Comparison of ENCODE assay signal across 8 cellular contexts in the genomic region with DNA sequence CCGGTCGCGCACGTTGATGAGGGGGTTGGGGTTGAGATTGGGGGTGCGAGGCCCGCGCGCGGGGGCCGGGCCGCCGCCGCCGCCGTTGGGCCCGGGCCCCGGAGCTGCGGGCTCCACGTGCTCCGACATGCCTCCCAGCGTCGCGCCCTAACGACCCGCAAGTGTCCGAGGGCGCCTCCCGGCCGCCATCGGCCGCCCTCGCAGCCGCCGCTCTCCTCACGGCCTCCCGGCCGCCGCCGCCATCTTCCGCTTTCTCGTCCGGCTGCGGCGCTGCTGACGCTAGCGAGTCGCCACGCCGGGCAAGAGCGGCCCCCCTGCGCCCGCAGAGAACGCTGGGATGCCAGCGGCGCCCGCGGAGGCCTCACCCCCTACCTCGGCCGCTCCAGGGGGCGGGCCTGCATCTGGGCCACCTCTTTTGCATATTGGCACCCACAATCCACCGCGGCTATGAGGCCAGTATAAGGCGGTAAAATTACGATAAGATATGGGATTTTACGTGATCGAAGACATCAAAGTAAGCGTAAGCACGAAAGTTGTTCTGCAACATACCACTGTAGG. TPM values are rescaled to one million over a fixed set of nuclear protein-coding genes. Genes with fewer than 3 reads are reported as not detected.
DNase-seq lines count a peak whose midpoint lies in the region; ATAC-seq and TF ChIP-seq lines count a peak whose summit lies in the region.

Gene TMEM259 (minus strand): TSS at position 256 of the 558 bp plus-strand sequence. CDS start 127 bp downstream, at position 129.

- H3K9me3 ChIP-seq in ES-I3 (ENCODE audit: control insufficient read depth, insufficient read depth, low read length) (no peaks in the 10 kb centered on the region), H9 (ENCODE audit: control insufficient read depth, low read depth, low read length) (no peaks in the 10 kb centered on the region), MG63 (no peaks in the 10 kb centered on the region)

- no peaks in the 10 kb centered on the region; a peak in 1 of 5 replicates for H3K9me3 Mint-ChIP-seq in H9
- no peaks in the 10 kb centered on the region for H3K9me3 Mint-ChIP-seq in natural killer cell treated with Interleukin-12 subunit alpha and Interleukin-12 subunit beta and Interleukin-15 and Interleukin-18, amount 100 ng/mL, for 72 hours

- H3K23me2 ChIP-seq in H9 (ENCODE audit: insufficient read length, low read depth, low read length, poor library complexity, severe bottlenecking), result peaks cover 10% of the 10 kb centered on the region

- peak within 1 kb of the TSS; percentile 52 for H3K27ac ChIP-seq in H9 (ENCODE audit: insufficient read length, low read depth, low read length)

- peak; percentile 96 for ATAC-seq in natural killer cell treated with Interleukin-12 subunit alpha and Interleukin-12 subunit beta and Interleukin-15 and Interleukin-18, amount 100 ng/mL, for 72 hours

- H2BK20ac ChIP-seq in H9 (ENCODE audit: low read depth, low read length, poor library complexity, severe bottlenecking), result no peak within 1 kb of the TSS

- peaks cover 22% of the 10 kb centered on the region for H3K4me1 ChIP-seq in ES-I3 (ENCODE audit: insufficient read depth, low read length)
- H3K4me1 ChIP-seq in H9 (ENCODE audit: insufficient read depth, low read length), result no peaks in the 10 kb centered on the region; the same call in 1 of the 2 replicates

- H2BK120ac ChIP-seq in H9 (ENCODE audit: low read depth, low read length, poor library complexity, severe bottlenecking), result no peak within 1 kb of the TSS

- no CpG with 5 or more reads among the region's 68 CpGs for WGBS in H9 (ENCODE audit: extremely low coverage, insufficient read length, low lambda C conversion rate)

- H4K91ac ChIP-seq in H9 (ENCODE audit: insufficient read length, low read depth, low read length), result no peak within 1 kb of the TSS

- H3K4me3 ChIP-seq in MG63 (peak within 1 kb of the TSS; percentile 67), fibroblast of mammary gland (ENCODE audit: control insufficient read depth, low read depth, low read length) (peak within 1 kb of the TSS; percentile 90)

- H3K56ac ChIP-seq in H9 (ENCODE audit: insufficient read length, low read depth, low read length), result peak within 1 kb of the TSS; percentile 8

- H2AFZ ChIP-seq in H9 (ENCODE audit: low read length), result no peak within 1 kb of the TSS

- no peaks in the 10 kb centered on the region; the same call in 1 of the 2 replicates for H3K27me3 Mint-ChIP-seq in H9 (ENCODE audit: low read depth)
- no peaks in the 10 kb centered on the region for H3K27me3 Mint-ChIP-seq in natural killer cell treated with Interleukin-12 subunit alpha and Interleukin-12 subunit beta and Interleukin-15 and Interleukin-18, amount 100 ng/mL, for 72 hours

- H3K79me1 ChIP-seq in H9 (ENCODE audit: insufficient read depth, low read depth, low read length, poor library complexity, severe bottlenecking), result peaks cover 5% of the 10 kb centered on the region

- H4K20me1 ChIP-seq in H9 (ENCODE audit: control insufficient read depth, insufficient read depth, insufficient read length), result no peaks in the 10 kb centered on the region

- H3K9ac ChIP-seq in ES-I3 (ENCODE audit: low read depth, low read length) (peak within 1 kb of the TSS; percentile 92), H9 (ENCODE audit: extremely low read depth, insufficient read length, low read length) (peak within 1 kb of the TSS; percentile 84)

- H3K79me2 ChIP-seq in H9 (ENCODE audit: insufficient read depth, low read length), result peaks cover 37% of the 10 kb centered on the region; the same call in 1 of the 2 replicates

- no peak within 1 kb of the TSS; the same call in 1 of the 2 replicates for H2BK15ac ChIP-seq in H9 (ENCODE audit: low read depth, low read length)

- TF ChIP-seq CTCF in H9 (conservative IDR thresholded peaks at IDR 0.05) (no peak), fibroblast of mammary gland (conservative IDR thresholded peaks at IDR 0.05; ENCODE audit: control insufficient read depth, insufficient read depth, low read depth, low read length) (no peak)

- H3K27me3 ChIP-seq in H9 (ENCODE audit: insufficient read depth, low read length) (no peaks in the 10 kb centered on the region), MG63 (no peaks in the 10 kb centered on the region)

- no peak within 1 kb of the TSS for H2BK12ac ChIP-seq in H9 (ENCODE audit: insufficient read length, low read depth, low read length)

- no peak within 1 kb of the TSS for H3T11ph ChIP-seq in H9 (ENCODE audit: low read length)

- H3K23ac ChIP-seq in H9 (ENCODE audit: insufficient read length, low read depth, low read length), result no peak within 1 kb of the TSS

- H3K18ac ChIP-seq in H9 (ENCODE audit: insufficient read length, low read depth, low read length), result peak within 1 kb of the TSS; percentile 97

- H3K4me3 Mint-ChIP-seq in H9, result peak within 1 kb of the TSS; percentile 89 to 91
- peak within 1 kb of the TSS; percentile 99 for H3K4me3 Mint-ChIP-seq in natural killer cell treated with Interleukin-12 subunit alpha and Interleukin-12 subunit beta and Interleukin-15 and Interleukin-18, amount 100 ng/mL, for 72 hours

- H3K4me2 ChIP-seq in H9 (ENCODE audit: insufficient read depth, insufficient read length, low read length), result peak within 1 kb of the TSS; percentile 64

- H2BK5ac ChIP-seq in H9 (ENCODE audit: insufficient read length, low read length), result peak within 1 kb of the TSS; percentile 100

- peaks cover 0 to 6% (median 0%) of the 10 kb centered on the region in 3 experiments; a peak in 3 of 7 replicates for H3K36me3 Mint-ChIP-seq in H9 (ENCODE audit: insufficient read depth in 1 of 3, low read depth in 3 of 3)
- H3K36me3 Mint-ChIP-seq in natural killer cell treated with Interleukin-12 subunit alpha and Interleukin-12 subunit beta and Interleukin-15 and Interleukin-18, amount 100 ng/mL, for 72 hours, result no peaks in the 10 kb centered on the region

- H2AK5ac ChIP-seq in H9 (ENCODE audit: insufficient read length, low read length), result no peak within 1 kb of the TSS

- peak within 1 kb of the TSS; percentile 56 for H4K5ac ChIP-seq in H9 (ENCODE audit: insufficient read length, low read depth, low read length)

- DNase-seq in H9 (peak; percentile 93), MG63 (peak; percentile 93), SHP77 (lab: John Stamatoyannopoulos, UW) (peak; percentile 86 to 95), fibroblast of mammary gland (ENCODE audit: low read depth) (peak; percentile 95)
- peak; percentile 95 for DNase-seq in activated T-helper 9 cell treated with anti-CD3 and anti-CD28 coated beads, Interleukin-2, amount 50 U/mL, for 16 hours (ENCODE audit: low read depth)
- peak; percentile 99 for DNase-seq in natural killer cell treated with Interleukin-12 subunit alpha and Interleukin-12 subunit beta and Interleukin-15 and Interleukin-18, amount 100 ng/mL, for 72 hours (ENCODE audit: low spot score)
- peak; percentile 97 for DNase-seq in stimulated activated naive CD4-positive, alpha-beta T cell treated with Interleukin-2 at 50 U/mL for 16 hours (lab: John Stamatoyannopoulos, UW)

- peaks cover 18 to 37% of the 10 kb centered on the region in 2 experiments for H3K4me1 Mint-ChIP-seq in H9
- peaks cover 24 to 28% of the 10 kb centered on the region in 2 donors for H3K4me1 Mint-ChIP-seq in natural killer cell treated with Interleukin-12 subunit alpha and Interleukin-12 subunit beta and Interleukin-15 and Interleukin-18, amount 100 ng/mL, for 72 hours (ENCODE audit: low read depth in 2 of 2)

- H3K14ac ChIP-seq in H9 (ENCODE audit: insufficient read depth, low read length), result peak within 1 kb of the TSS; percentile 88

- H3K27ac Mint-ChIP-seq in H9, result peak within 1 kb of the TSS; percentile 99 to 100 (median 99)
- H3K27ac Mint-ChIP-seq in natural killer cell treated with Interleukin-12 subunit alpha and Interleukin-12 subunit beta and Interleukin-15 and Interleukin-18, amount 100 ng/mL, for 72 hours, result peak within 1 kb of the TSS; percentile 93 to 99

- H3K36me3 ChIP-seq in ES-I3 (ENCODE audit: insufficient read depth, low read length) (no peaks in the 10 kb centered on the region), MG63 (peaks cover 9% of the 10 kb centered on the region; the same call in 1 of the 2 replicates)

- no peak within 1 kb of the TSS for H4K8ac ChIP-seq in H9 (replicated peaks; ENCODE audit: insufficient read length, low read depth, low read length)

- H3K4ac ChIP-seq in H9 (ENCODE audit: low read depth, low read length), result no peak within 1 kb of the TSS

RNA-seq across cellular contexts. Expression of gene TMEM259, which starts in this region (rescaled TPM):
- total RNA-seq in H9 (2021), result 169 and 171 TPM in 2 replicates
- total RNA-seq in MG63 (2014; rRNA removed; shearing (Covaris generic); ENCODE audit: low replicate concordance), result 40.3 and 75.8 TPM in 2 replicates
- total RNA-seq in natural killer cell treated with Interleukin-12 subunit alpha and Interleukin-12 subunit beta and Interleukin-15 and Interleukin-18, amount 100 ng/mL, for 72 hours, result 100 to 1,000 TPM; 150 to 267 TPM

Comparison
In these comparisons a context has a peak if more than half of its experiments do, and no peak if none do; other contexts are left out.
1. Peak in every context shown above with its lines: DNase-seq, ATAC-seq, H3K4me3 ChIP-seq and H3K27ac ChIP-seq.